10 cellular contexts compared by ENCODE assay signal in genomic region chr11:61092280-61092766, GRCh38. TPM values are rescaled to one million over a fixed set of nuclear protein-coding genes. Genes with fewer than 3 reads are reported as not detected.
A peak's percentile ranks its signal among the peaks of the same experiment; 100 is the strongest.
DNase-seq lines count a peak whose midpoint lies in the region; ATAC-seq lines count a peak whose summit lies in the region.
"Had no signal": no experiment of that assay in that cellular context is flagged by ENCODE, and none has a peak within 500 bp of the region (broad histone marks: within the 10 kb centered on the region; RNA-seq: fewer than 3 reads in every experiment).

No MANE protein-coding gene starts in this region.

- no peaks in the 10 kb centered on the region for H3K36me3 ChIP-seq in CD8-positive, alpha-beta memory T cell (ENCODE audit: insufficient read depth, low read length)
- H3K36me3 ChIP-seq: gastrocnemius medialis had no signal

- CTCF ChIA-PET in CD8-positive, alpha-beta memory T cell (lab: Charles Lee), result interaction anchor here (0.9 to 1.8 kb wide), 6 partner anchors 9 to 50 kb away, joined by 3 to 7 read pairs (median 4); partner anchors contain the start of gene CD5

- H3K27ac Mint-ChIP-seq in CD8-positive, alpha-beta memory T cell, result peak overlapping the region; percentile 71 to 95 (median 78)
- peak overlapping the region; percentile 100 for H3K27ac Mint-ChIP-seq in activated CD4-positive, alpha-beta T cell treated with anti-CD3 and anti-CD28 coated beads, Interleukin-2, amount 10 ng/mL, durations not matched to agents 24 days and 14 days

- H3K27ac ChIP-seq in CD8-positive, alpha-beta memory T cell (ENCODE audit: low read depth, low read length), result no peak overlapping the region
- H3K27ac ChIP-seq: gastrocnemius medialis had no signal

- intact Hi-C loops in activated CD4-positive, alpha-beta T cell treated with anti-CD3 and anti-CD28 coated beads, Interleukin-2, amount 10 ng/mL, durations not matched to agents 24 days and 14 days (cut with micrococcal nuclease), result loop anchor here (1.0 to 2.0 kb wide), 4 partner anchors 20 to 70 kb away; no protein-coding TSS in a partner anchor

- peaks cover 0 to 1% (median 0%) of the 10 kb centered on the region in 3 donors for H3K36me3 Mint-ChIP-seq in CD8-positive, alpha-beta memory T cell
- peaks cover 32% of the 10 kb centered on the region for H3K36me3 Mint-ChIP-seq in activated CD4-positive, alpha-beta T cell treated with anti-CD3 and anti-CD28 coated beads, Interleukin-2, amount 10 ng/mL, durations not matched to agents 24 days and 14 days (ENCODE audit: low read depth)

- H3K9me3 Mint-ChIP-seq in CD8-positive, alpha-beta memory T cell, result no peaks in the 10 kb centered on the region
- no peaks in the 10 kb centered on the region for H3K9me3 Mint-ChIP-seq in activated CD4-positive, alpha-beta T cell treated with anti-CD3 and anti-CD28 coated beads, Interleukin-2, amount 10 ng/mL, durations not matched to agents 24 days and 14 days

- peak overlapping the region; percentile 28 for H3K4me3 ChIP-seq in CD8-positive, alpha-beta memory T cell (ENCODE audit: low read length)
- H3K4me3 ChIP-seq: gastrocnemius medialis had no signal

- H3K27me3 ChIP-seq in CD8-positive, alpha-beta memory T cell (ENCODE audit: insufficient read depth, low read length, poor library complexity, severe bottlenecking), result no peaks in the 10 kb centered on the region
- H3K27me3 ChIP-seq: gastrocnemius medialis had no signal

- POLR2A ChIA-PET in CD8-positive, alpha-beta memory T cell (lab: Charles Lee), result interaction anchor here (0.7 kb wide), 1 partner anchor 177 kb away, joined by 4 read pairs; no protein-coding TSS in a partner anchor

- H3K9me3 ChIP-seq in CD8-positive, alpha-beta memory T cell (ENCODE audit: low read length), result no peaks in the 10 kb centered on the region
- H3K9me3 ChIP-seq: gastrocnemius medialis had no signal

- H3K4me1 Mint-ChIP-seq in CD8-positive, alpha-beta memory T cell, result peaks cover 21 to 50% (median 47%) of the 10 kb centered on the region in 3 donors
- H3K4me1 Mint-ChIP-seq in activated CD4-positive, alpha-beta T cell treated with anti-CD3 and anti-CD28 coated beads, Interleukin-2, amount 10 ng/mL, durations not matched to agents 24 days and 14 days, result peaks cover 69% of the 10 kb centered on the region

- H3K27me3 Mint-ChIP-seq in CD8-positive, alpha-beta memory T cell, result peaks cover 0 to 3% of the 10 kb centered on the region in 2 donors
- H3K27me3 Mint-ChIP-seq in activated CD4-positive, alpha-beta T cell treated with anti-CD3 and anti-CD28 coated beads, Interleukin-2, amount 10 ng/mL, durations not matched to agents 24 days and 14 days, result no peaks in the 10 kb centered on the region

- ATAC-seq in GM21529 (IDR thresholded peaks at IDR 0.05; ENCODE audit: unreplicated experiment) (peak; percentile 73), GM18858 (IDR thresholded peaks at IDR 0.05; ENCODE audit: unreplicated experiment) (no peak)
- ATAC-seq: gastrocnemius medialis had no signal

- peak overlapping the region in 5 of 7 donors; percentile 2 to 73 (median 42) for H3K4me3 Mint-ChIP-seq in CD8-positive, alpha-beta memory T cell
- peak overlapping the region; percentile 93 for H3K4me3 Mint-ChIP-seq in activated CD4-positive, alpha-beta T cell treated with anti-CD3 and anti-CD28 coated beads, Interleukin-2, amount 10 ng/mL, durations not matched to agents 24 days and 14 days

- DNase-seq in CD8-positive, alpha-beta memory T cell, result peak in 2 of 5 donors; percentile 37 to 66
- peak; percentile 93 for DNase-seq in activated CD4-positive, alpha-beta T cell treated with anti-CD3 and anti-CD28 coated beads, Interleukin-2, amount 10 ng/mL, durations not matched to agents 24 days and 14 days
- DNase-seq in medulla oblongata (ENCODE audit: extremely low spot score), result peak; percentile 49
- no peak for DNase-seq in inferior parietal cortex (ENCODE audit: extremely low spot score)
- DNase-seq in AG08395 (ENCODE audit: low spot score), result no peak
- no peak for DNase-seq in RPMI8226
- DNase-seq: gastrocnemius medialis had no signal

- peaks cover 22% of the 10 kb centered on the region for H3K4me1 ChIP-seq in CD8-positive, alpha-beta memory T cell (ENCODE audit: insufficient read depth, low read length)
- H3K4me1 ChIP-seq: gastrocnemius medialis had no signal

RNA-seq across cellular contexts. Expression of gene CD5, which starts 10.0 kb away (rescaled TPM):
- 100 to 1,000 TPM; 169 to 175 TPM for total RNA-seq in CD8-positive, alpha-beta memory T cell
- 156 TPM for polyA plus RNA-seq in CD8-positive, alpha-beta memory T cell
- 368 and 385 TPM in 2 replicates for total RNA-seq in activated CD4-positive, alpha-beta T cell treated with anti-CD3 and anti-CD28 coated beads, Interleukin-2, amount 10 ng/mL, durations not matched to agents 24 days and 14 days
- total RNA-seq: H4 had no signal

Comparison
In these comparisons a context has a peak if more than half of its experiments do, and no peak if none do; other contexts are left out.
1. DNase-seq: peak in activated CD4-positive, alpha-beta T cell treated with anti-CD3 and anti-CD28 coated beads, Interleukin-2, amount 10 ng/mL, durations not matched to agents 24 days and 14 days (single experiment) and medulla oblongata (single experiment); none in inferior parietal cortex (single experiment), AG08395 (single experiment) and RPMI8226 (single experiment).